In the genomic region with DNA sequence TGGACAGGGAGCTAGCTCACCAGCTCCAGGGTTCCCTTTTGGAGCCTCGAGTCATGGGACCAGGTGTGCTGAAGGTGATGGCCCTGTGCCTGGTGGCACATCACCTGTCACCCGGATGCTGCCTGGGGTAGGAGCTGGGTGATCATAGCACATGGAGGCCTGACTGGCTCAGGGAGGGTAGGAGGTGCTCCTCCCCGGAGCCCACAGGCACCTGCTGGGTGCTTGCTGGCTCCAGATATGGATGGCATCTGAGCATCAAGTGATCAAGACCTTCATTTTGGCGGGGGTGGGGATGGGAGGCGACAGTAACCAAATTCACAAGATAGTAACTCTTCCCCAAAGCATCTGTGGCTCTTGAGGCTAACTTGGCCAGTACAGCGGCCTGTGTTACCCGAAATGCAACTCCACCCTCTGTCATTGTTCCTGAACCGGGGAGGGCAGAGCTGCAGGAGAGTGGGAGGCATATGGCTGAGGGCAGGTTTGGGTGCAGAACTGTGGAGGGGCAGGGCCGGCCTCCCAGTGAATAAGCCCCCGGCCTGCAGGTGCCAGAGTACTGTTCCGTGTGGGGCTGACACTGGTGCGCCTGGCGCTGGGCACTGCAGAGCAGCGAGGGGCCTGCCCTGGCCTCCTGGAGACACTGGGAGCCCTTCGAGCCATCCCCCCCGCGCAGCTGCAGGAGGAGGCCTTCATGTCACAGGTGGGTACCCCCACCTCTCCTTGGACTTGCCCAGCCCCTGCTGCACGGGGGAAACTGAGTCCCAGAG, we compare ENCODE assay signal across 10 cellular contexts. TPM values are rescaled to one million over a fixed set of nuclear protein-coding genes. Genes with fewer than 3 reads are reported as not detected.
DNase-seq lines count a peak whose midpoint lies in the region; ATAC-seq and TF ChIP-seq lines count a peak whose summit lies in the region.
"Had no signal": no experiment of that assay in that cellular context is flagged by ENCODE, and none has a peak within 500 bp of the region (broad histone marks: within the 10 kb centered on the region; RNA-seq: fewer than 3 reads in every experiment).

No MANE protein-coding gene starts in this region.

- H3K36me3 ChIP-seq in DOHH2 (ENCODE audit: control insufficient read depth, low read length), result peaks cover 59% of the 10 kb centered on the region
- H3K36me3 ChIP-seq in neural progenitor cell, result no peaks in the 10 kb centered on the region

- no peaks in the 10 kb centered on the region for H3K9me3 Mint-ChIP-seq in activated T-helper 2 cell treated with anti-CD3 and anti-CD28 coated beads, Interferon-gamma antibody, Interleukin-2, Interleukin-4, amounts not matched to agents 10 μg/mL and 5 μg/mL and 100 μg/mL, durations not matched to agents 14 hours and 24 hours and 36 hours
- H3K9me3 Mint-ChIP-seq in osteocyte (ENCODE audit: unreplicated experiment), result no peaks in the 10 kb centered on the region
- no peaks in the 10 kb centered on the region for H3K9me3 Mint-ChIP-seq in neural progenitor cell

- TF ChIP-seq CTCF in DOHH2 (IDR thresholded peaks at IDR 0.05; ENCODE audit: low read depth, low read length, poor library complexity, severe bottlenecking) (no peak), HL-60 (IDR thresholded peaks at IDR 0.05; ENCODE audit: insufficient read depth, low read length) (no peak), osteocyte (IDR thresholded peaks at IDR 0.05) (no peak), neural progenitor cell (IDR thresholded peaks at IDR 0.05) (no peak)

- H2AFZ ChIP-seq in neural progenitor cell (replicated peaks), result no peak overlapping the region

- DNase-seq in HL-60 (ENCODE audit: low read depth in 1 of 2, low spot score in 1 of 2), result peak in 1 of 2 experiments; percentile 44
- DNase-seq in activated T-helper 2 cell treated with anti-CD3 and anti-CD28 coated beads, Interferon-gamma antibody, Interleukin-2, Interleukin-4, amounts not matched to agents 10 μg/mL and 5 μg/mL and 100 μg/mL, durations not matched to agents 14 hours and 24 hours and 36 hours (ENCODE audit: low spot score), result peak; percentile 35
- DNase-seq in DMS153 (lab: John Stamatoyannopoulos, UW), result no peak
- DNase-seq in osteocyte (ENCODE audit: extremely low spot score, unreplicated experiment), result no peak
- no peak for DNase-seq in neural progenitor cell (ENCODE audit: low spot score)

- peaks cover 4% of the 10 kb centered on the region for H3K27me3 Mint-ChIP-seq in activated T-helper 2 cell treated with anti-CD3 and anti-CD28 coated beads, Interferon-gamma antibody, Interleukin-2, Interleukin-4, amounts not matched to agents 10 μg/mL and 5 μg/mL and 100 μg/mL, durations not matched to agents 14 hours and 24 hours and 36 hours (ENCODE audit: low read depth)
- H3K27me3 Mint-ChIP-seq in osteocyte (ENCODE audit: unreplicated experiment) (no peaks in the 10 kb centered on the region), neural progenitor cell (ENCODE audit: insufficient read depth, low read depth) (peaks cover 13% of the 10 kb centered on the region)

- H3K79me2 ChIP-seq in DOHH2 (ENCODE audit: control insufficient read depth, low read length) (peaks cover 37% of the 10 kb centered on the region), neural progenitor cell (ENCODE audit: low read depth) (no peaks in the 10 kb centered on the region)

- H3K27ac Mint-ChIP-seq in activated T-helper 2 cell treated with anti-CD3 and anti-CD28 coated beads, Interferon-gamma antibody, Interleukin-2, Interleukin-4, amounts not matched to agents 10 μg/mL and 5 μg/mL and 100 μg/mL, durations not matched to agents 14 hours and 24 hours and 36 hours, result peak overlapping the region; percentile 97
- H3K27ac Mint-ChIP-seq in osteocyte (ENCODE audit: unreplicated experiment), result no peak overlapping the region
- H3K27ac Mint-ChIP-seq in neural progenitor cell, result no peak overlapping the region

- peak overlapping the region; percentile 80 for H3K4me2 ChIP-seq in DOHH2 (ENCODE audit: low read length)
- H3K4me2 ChIP-seq in neural progenitor cell, result no peak overlapping the region

- intact Hi-C loops in activated T-helper 2 cell treated with anti-CD3 and anti-CD28 coated beads, Interferon-gamma antibody, Interleukin-2, Interleukin-4, amounts not matched to agents 10 μg/mL and 5 μg/mL and 100 μg/mL, durations not matched to agents 14 hours and 24 hours and 36 hours (cut with micrococcal nuclease), result no loop called here

- peak overlapping the region; percentile 97 for H3K4me3 Mint-ChIP-seq in activated T-helper 2 cell treated with anti-CD3 and anti-CD28 coated beads, Interferon-gamma antibody, Interleukin-2, Interleukin-4, amounts not matched to agents 10 μg/mL and 5 μg/mL and 100 μg/mL, durations not matched to agents 14 hours and 24 hours and 36 hours (ENCODE audit: low read depth)
- H3K4me3 Mint-ChIP-seq in osteocyte (ENCODE audit: unreplicated experiment) (no peak overlapping the region), neural progenitor cell (no peak overlapping the region)

- no peaks in the 10 kb centered on the region for H3K9me2 ChIP-seq in DOHH2 (replicated peaks; ENCODE audit: control insufficient read depth, low read length)

- H3K9ac ChIP-seq in neural progenitor cell, result no peak overlapping the region

- H3K9me3 ChIP-seq in DOHH2 (ENCODE audit: control insufficient read depth, insufficient read depth, low read length) (no peaks in the 10 kb centered on the region), neural progenitor cell (ENCODE audit: low read depth) (no peaks in the 10 kb centered on the region)

- peaks cover 54% of the 10 kb centered on the region for H3K36me3 Mint-ChIP-seq in activated T-helper 2 cell treated with anti-CD3 and anti-CD28 coated beads, Interferon-gamma antibody, Interleukin-2, Interleukin-4, amounts not matched to agents 10 μg/mL and 5 μg/mL and 100 μg/mL, durations not matched to agents 14 hours and 24 hours and 36 hours (ENCODE audit: low read depth)
- H3K36me3 Mint-ChIP-seq in osteocyte (ENCODE audit: unreplicated experiment) (no peaks in the 10 kb centered on the region), neural progenitor cell (no peaks in the 10 kb centered on the region)

- ATAC-seq in GM19395 (IDR thresholded peaks at IDR 0.05; ENCODE audit: unreplicated experiment), result no peak
- ATAC-seq: K562 had no signal

- H4K20me1 ChIP-seq in DOHH2 (ENCODE audit: control insufficient read depth, insufficient read depth, low read depth, low read length) (no peaks in the 10 kb centered on the region), neural progenitor cell (ENCODE audit: low read depth) (no peaks in the 10 kb centered on the region)

- H3F3A ChIP-seq in DOHH2 (ENCODE audit: control insufficient read depth, insufficient read depth), result peaks cover 23% of the 10 kb centered on the region
- H3F3A ChIP-seq in neural progenitor cell (ENCODE audit: low read depth), result peaks cover 13% of the 10 kb centered on the region

- H3K27me3 ChIP-seq in DOHH2 (ENCODE audit: control insufficient read depth, low read length) (no peaks in the 10 kb centered on the region), HL-60 (ENCODE audit: insufficient read depth, poor library complexity, severe bottlenecking) (no peaks in the 10 kb centered on the region), neural progenitor cell (no peaks in the 10 kb centered on the region)

- H3K4me1 ChIP-seq in DOHH2 (ENCODE audit: control insufficient read depth, low read length) (peaks cover 91% of the 10 kb centered on the region), neural progenitor cell (peaks cover 20% of the 10 kb centered on the region)

- H3K4me1 Mint-ChIP-seq in activated T-helper 2 cell treated with anti-CD3 and anti-CD28 coated beads, Interferon-gamma antibody, Interleukin-2, Interleukin-4, amounts not matched to agents 10 μg/mL and 5 μg/mL and 100 μg/mL, durations not matched to agents 14 hours and 24 hours and 36 hours (ENCODE audit: low read depth), result peaks cover 67% of the 10 kb centered on the region
- H3K4me1 Mint-ChIP-seq in osteocyte (ENCODE audit: unreplicated experiment) (no peaks in the 10 kb centered on the region), neural progenitor cell (peaks cover 30% of the 10 kb centered on the region)

- peak overlapping the region; percentile 93 for H3K4me3 ChIP-seq in DOHH2 (ENCODE audit: low read length)
- H3K4me3 ChIP-seq in HL-60 (replicated peaks; ENCODE audit: insufficient read depth, low read length), result no peak overlapping the region
- H3K4me3 ChIP-seq in skin epidermis, result peak overlapping the region in 2 of 7 experiments; percentile 10 to 12
- H3K4me3 ChIP-seq in neural progenitor cell, result no peak overlapping the region
- H3K4me3 ChIP-seq: K562 had no signal

- H3K27ac ChIP-seq in DOHH2 (ENCODE audit: low read depth, low read length) (peak overlapping the region; percentile 96), HL-60 (replicated peaks) (peak overlapping the region; percentile 81), skin epidermis (peak overlapping the region in 15 of 21 experiments; percentile 6 to 99 (median 73)), neural progenitor cell (no peak overlapping the region)

RNA-seq across cellular contexts. Expression of gene TBC1D10C, which starts 4.7 kb away (rescaled TPM):
- total RNA-seq in activated T-helper 2 cell treated with anti-CD3 and anti-CD28 coated beads, Interferon-gamma antibody, Interleukin-2, Interleukin-4, amounts not matched to agents 10 μg/mL and 5 μg/mL and 100 μg/mL, durations not matched to agents 14 hours and 24 hours and 36 hours, result 112 and 118 TPM in 2 replicates
- total RNA-seq in osteocyte (not detected in 2 replicates), neural progenitor cell (ENCODE audit: low replicate concordance) (0.15 and 1.1 TPM in 2 replicates)
- total RNA-seq: endothelial cell of umbilical vein had no signal

RNA-seq across cellular contexts. Expression of gene CARNS1, which starts 6.9 kb away (rescaled TPM):
- total RNA-seq in activated T-helper 2 cell treated with anti-CD3 and anti-CD28 coated beads, Interferon-gamma antibody, Interleukin-2, Interleukin-4, amounts not matched to agents 10 μg/mL and 5 μg/mL and 100 μg/mL, durations not matched to agents 14 hours and 24 hours and 36 hours, result 0.51 and 0.68 TPM in 2 replicates
- total RNA-seq in osteocyte, result 0.24 and 0.27 TPM in 2 replicates
- 0.22 and 0.52 TPM in 2 replicates for total RNA-seq in neural progenitor cell (ENCODE audit: low replicate concordance)

RNA-seq across cellular contexts. Expression of gene PPP1CA, which starts 7.0 kb away (rescaled TPM):
- 250 and 262 TPM in 2 replicates for total RNA-seq in activated T-helper 2 cell treated with anti-CD3 and anti-CD28 coated beads, Interferon-gamma antibody, Interleukin-2, Interleukin-4, amounts not matched to agents 10 μg/mL and 5 μg/mL and 100 μg/mL, durations not matched to agents 14 hours and 24 hours and 36 hours
- total RNA-seq in osteocyte, result 132 and 140 TPM in 2 replicates
- total RNA-seq in neural progenitor cell (ENCODE audit: low replicate concordance), result 102 and 189 TPM in 2 replicates

RNA-seq across cellular contexts. Expression of gene RAD9A, which starts 16.8 kb away (rescaled TPM):
- 32.1 and 34.1 TPM in 2 replicates for total RNA-seq in activated T-helper 2 cell treated with anti-CD3 and anti-CD28 coated beads, Interferon-gamma antibody, Interleukin-2, Interleukin-4, amounts not matched to agents 10 μg/mL and 5 μg/mL and 100 μg/mL, durations not matched to agents 14 hours and 24 hours and 36 hours
- 18.5 TPM in 2 replicates for total RNA-seq in osteocyte
- 10.4 and 37.5 TPM in 2 replicates for total RNA-seq in neural progenitor cell (ENCODE audit: low replicate concordance)

RNA-seq across cellular contexts. Expression of gene RPS6KB2, which starts 19.7 kb away (rescaled TPM):
- 67.6 and 70.2 TPM in 2 replicates for total RNA-seq in activated T-helper 2 cell treated with anti-CD3 and anti-CD28 coated beads, Interferon-gamma antibody, Interleukin-2, Interleukin-4, amounts not matched to agents 10 μg/mL and 5 μg/mL and 100 μg/mL, durations not matched to agents 14 hours and 24 hours and 36 hours
- total RNA-seq in osteocyte, result 42.7 and 49.5 TPM in 2 replicates
- total RNA-seq in neural progenitor cell (ENCODE audit: low replicate concordance), result 23.7 and 51.3 TPM in 2 replicates

Comparison
In these comparisons a context has a peak if more than half of its experiments do, and no peak if none do; other contexts are left out.
1. RNA of gene TBC1D10C, which starts 4.7 kb away (total RNA-seq): 112 to 118 TPM in activated T-helper 2 cell treated with anti-CD3 and anti-CD28 coated beads, Interferon-gamma antibody, Interleukin-2, Interleukin-4, amounts not matched to agents 10 μg/mL and 5 μg/mL and 100 μg/mL, durations not matched to agents 14 hours and 24 hours and 36 hours; 0.15 to 1.1 TPM in neural progenitor cell and not detected in osteocyte; every median in the first group is over 10 times any median in the second.